In the genomic region with DNA sequence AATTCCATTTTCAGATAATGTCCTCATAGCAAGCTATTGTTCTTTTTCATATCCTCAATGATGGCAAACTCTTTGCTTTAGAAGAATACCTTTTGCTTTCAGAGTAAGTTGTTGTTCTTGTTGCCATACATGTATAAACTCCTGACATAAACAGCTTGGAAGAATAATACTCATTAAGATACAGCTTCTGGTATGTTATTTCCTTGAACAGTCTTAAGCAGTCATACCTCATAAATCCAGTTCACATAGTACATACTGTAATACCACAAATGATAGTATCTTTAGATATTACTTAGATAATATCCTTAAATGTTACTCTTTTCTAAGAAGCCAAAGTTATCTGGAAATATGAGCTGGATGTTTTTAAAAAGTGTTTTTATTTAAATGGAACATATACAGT, we compare ENCODE assay signal across 1 cellular context.
TF ChIP-seq lines count a peak whose summit lies in the region.

No MANE protein-coding gene starts in this region.

TF ChIP-seq in endothelial cell of umbilical vein, 7 proteins besides CTCF, POLR2A, EP300 and RAD21:
- TF ChIP-seq, protein P1, sequence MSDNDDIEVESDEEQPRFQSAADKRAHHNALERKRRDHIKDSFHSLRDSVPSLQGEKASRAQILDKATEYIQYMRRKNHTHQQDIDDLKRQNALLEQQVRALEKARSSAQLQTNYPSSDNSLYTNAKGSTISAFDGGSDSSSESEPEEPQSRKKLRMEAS (IDR thresholded peaks at IDR 0.05; ENCODE audit: insufficient read depth, insufficient read length), result no peak
- TF ChIP-seq FOS (IDR thresholded peaks at IDR 0.05; ENCODE audit: borderline replicate concordance, insufficient read depth, low read length) (no peak), GATA2 (IDR thresholded peaks at IDR 0.05; ENCODE audit: insufficient read depth, insufficient read length, low read depth, low read length) (no peak), POLR2AphosphoS5 (IDR thresholded peaks at IDR 0.05; ENCODE audit: insufficient read depth, low read depth, low read length) (no peak)
